1 cellular context compared by ENCODE assay signal in the genomic region with DNA sequence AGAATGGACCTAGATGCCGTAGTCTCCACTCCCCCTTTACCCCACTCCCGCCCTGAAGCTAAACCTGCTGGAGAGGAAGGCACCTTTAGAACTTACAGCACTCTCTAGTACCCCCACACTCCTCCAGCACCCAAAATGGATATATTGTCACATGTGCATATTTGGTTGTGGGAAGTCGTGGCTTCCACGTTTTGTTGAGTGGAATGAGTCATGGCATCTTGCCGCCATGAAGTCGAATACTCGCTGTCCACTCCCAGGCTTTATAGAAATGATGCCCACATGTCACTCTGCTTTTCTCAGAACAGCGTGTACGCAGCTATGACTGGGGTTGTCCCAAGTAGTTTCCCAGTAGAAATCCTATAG.
TF ChIP-seq lines count a peak whose summit lies in the region.

No MANE protein-coding gene starts in this region.

TF ChIP-seq in SK-N-SH treated with all-trans-retinoic acid at 6 μM for 48 hours, 23 proteins besides CTCF, POLR2A, EP300 and RAD21 (continued from another document):
- TF ChIP-seq, protein P1, sequence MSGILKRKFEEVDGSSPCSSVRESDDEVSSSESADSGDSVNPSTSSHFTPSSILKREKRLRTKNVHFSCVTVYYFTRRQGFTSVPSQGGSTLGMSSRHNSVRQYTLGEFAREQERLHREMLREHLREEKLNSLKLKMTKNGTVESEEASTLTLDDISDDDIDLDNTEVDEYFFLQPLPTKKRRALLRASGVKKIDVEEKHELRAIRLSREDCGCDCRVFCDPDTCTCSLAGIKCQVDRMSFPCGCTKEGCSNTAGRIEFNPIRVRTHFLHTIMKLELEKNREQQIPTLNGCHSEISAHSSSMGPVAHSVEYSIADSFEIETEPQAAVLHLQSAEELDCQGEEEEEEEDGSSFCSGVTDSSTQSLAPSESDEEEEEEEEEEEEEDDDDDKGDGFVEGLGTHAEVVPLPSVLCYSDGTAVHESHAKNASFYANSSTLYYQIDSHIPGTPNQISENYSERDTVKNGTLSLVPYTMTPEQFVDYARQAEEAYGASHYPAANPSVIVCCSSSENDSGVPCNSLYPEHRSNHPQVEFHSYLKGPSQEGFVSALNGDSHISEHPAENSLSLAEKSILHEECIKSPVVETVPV (CRISPR knock-in tag; IDR thresholded peaks at IDR 0.05) = no peak
- TF ChIP-seq ZFP3 (CRISPR knock-in tag; IDR thresholded peaks at IDR 0.05) (no peak), ESRRG (CRISPR knock-in tag; IDR thresholded peaks at IDR 0.05) (no peak), TCF4 (CRISPR knock-in tag; IDR thresholded peaks at IDR 0.05; ENCODE audit: borderline replicate concordance) (no peak), TOX (CRISPR knock-in tag; IDR thresholded peaks at IDR 0.05; ENCODE audit: borderline replicate concordance) (no peak), PPARA (CRISPR knock-in tag; IDR thresholded peaks at IDR 0.05; ENCODE audit: borderline replicate concordance) (no peak), BACH2 (CRISPR knock-in tag; IDR thresholded peaks at IDR 0.05; ENCODE audit: borderline replicate concordance) (no peak), GLIS3 (CRISPR knock-in tag; IDR thresholded peaks at IDR 0.05) (no peak), ZNF70 (CRISPR knock-in tag; IDR thresholded peaks at IDR 0.05) (no peak), ARNTL (CRISPR knock-in tag; IDR thresholded peaks at IDR 0.05; ENCODE audit: borderline replicate concordance, low read depth) (no peak), CSDC2 (CRISPR knock-in tag; IDR thresholded peaks at IDR 0.05) (no peak), ZC3H10 (CRISPR knock-in tag; IDR thresholded peaks at IDR 0.05) (no peak), ISL1 (CRISPR knock-in tag; IDR thresholded peaks at IDR 0.05) (no peak), OSR1 (CRISPR knock-in tag; IDR thresholded peaks at IDR 0.05) (no peak), ZNF565 (CRISPR knock-in tag; conservative IDR thresholded peaks at IDR 0.05; ENCODE audit: low read depth) (no peak)
- TF ChIP-seq, protein P2, sequence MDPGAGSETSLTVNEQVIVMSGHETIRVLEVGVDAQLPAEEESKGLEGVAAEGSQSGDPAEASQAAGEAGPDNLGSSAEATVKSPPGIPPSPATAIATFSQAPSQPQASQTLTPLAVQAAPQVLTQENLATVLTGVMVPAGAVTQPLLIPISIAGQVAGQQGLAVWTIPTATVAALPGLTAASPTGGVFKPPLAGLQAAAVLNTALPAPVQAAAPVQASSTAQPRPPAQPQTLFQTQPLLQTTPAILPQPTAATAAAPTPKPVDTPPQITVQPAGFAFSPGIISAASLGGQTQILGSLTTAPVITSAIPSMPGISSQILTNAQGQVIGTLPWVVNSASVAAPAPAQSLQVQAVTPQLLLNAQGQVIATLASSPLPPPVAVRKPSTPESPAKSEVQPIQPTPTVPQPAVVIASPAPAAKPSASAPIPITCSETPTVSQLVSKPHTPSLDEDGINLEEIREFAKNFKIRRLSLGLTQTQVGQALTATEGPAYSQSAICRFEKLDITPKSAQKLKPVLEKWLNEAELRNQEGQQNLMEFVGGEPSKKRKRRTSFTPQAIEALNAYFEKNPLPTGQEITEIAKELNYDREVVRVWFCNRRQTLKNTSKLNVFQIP (CRISPR knock-in tag; IDR thresholded peaks at IDR 0.05; ENCODE audit: borderline replicate concordance, low read depth) = no peak
- TF ChIP-seq, protein P3, sequence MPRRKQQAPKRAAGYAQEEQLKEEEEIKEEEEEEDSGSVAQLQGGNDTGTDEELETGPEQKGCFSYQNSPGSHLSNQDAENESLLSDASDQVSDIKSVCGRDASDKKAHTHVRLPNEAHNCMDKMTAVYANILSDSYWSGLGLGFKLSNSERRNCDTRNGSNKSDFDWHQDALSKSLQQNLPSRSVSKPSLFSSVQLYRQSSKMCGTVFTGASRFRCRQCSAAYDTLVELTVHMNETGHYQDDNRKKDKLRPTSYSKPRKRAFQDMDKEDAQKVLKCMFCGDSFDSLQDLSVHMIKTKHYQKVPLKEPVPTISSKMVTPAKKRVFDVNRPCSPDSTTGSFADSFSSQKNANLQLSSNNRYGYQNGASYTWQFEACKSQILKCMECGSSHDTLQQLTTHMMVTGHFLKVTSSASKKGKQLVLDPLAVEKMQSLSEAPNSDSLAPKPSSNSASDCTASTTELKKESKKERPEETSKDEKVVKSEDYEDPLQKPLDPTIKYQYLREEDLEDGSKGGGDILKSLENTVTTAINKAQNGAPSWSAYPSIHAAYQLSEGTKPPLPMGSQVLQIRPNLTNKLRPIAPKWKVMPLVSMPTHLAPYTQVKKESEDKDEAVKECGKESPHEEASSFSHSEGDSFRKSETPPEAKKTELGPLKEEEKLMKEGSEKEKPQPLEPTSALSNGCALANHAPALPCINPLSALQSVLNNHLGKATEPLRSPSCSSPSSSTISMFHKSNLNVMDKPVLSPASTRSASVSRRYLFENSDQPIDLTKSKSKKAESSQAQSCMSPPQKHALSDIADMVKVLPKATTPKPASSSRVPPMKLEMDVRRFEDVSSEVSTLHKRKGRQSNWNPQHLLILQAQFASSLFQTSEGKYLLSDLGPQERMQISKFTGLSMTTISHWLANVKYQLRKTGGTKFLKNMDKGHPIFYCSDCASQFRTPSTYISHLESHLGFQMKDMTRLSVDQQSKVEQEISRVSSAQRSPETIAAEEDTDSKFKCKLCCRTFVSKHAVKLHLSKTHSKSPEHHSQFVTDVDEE (CRISPR knock-in tag; IDR thresholded peaks at IDR 0.05) = no peak
